Comparison of ENCODE assay signal across 22 cellular contexts in genomic region chr4:65302145-65302544, GRCh38.
"Had no signal": no experiment of that assay in that cellular context is flagged by ENCODE, and none has a peak within 500 bp of the region (broad histone marks: within the 10 kb centered on the region; RNA-seq: fewer than 3 reads in every experiment).

No MANE protein-coding gene starts in this region.

- H3K4me3 ChIP-seq: adrenal gland, heart left ventricle, ovary, prostate gland, testis, vagina had no signal

- H3K27me3 ChIP-seq: adrenal gland, heart left ventricle, neutrophil, ovary, testis, vagina had no signal

- H3K27ac ChIP-seq: adrenal gland, heart left ventricle, neutrophil, ovary, prostate gland, testis, vagina had no signal

- H3K4me1 ChIP-seq: adrenal gland, heart left ventricle, prostate gland, testis, vagina had no signal

- H3K9me3 ChIP-seq: adrenal gland, heart left ventricle, neutrophil, ovary, prostate gland, testis, vagina had no signal

- ATAC-seq: activated T-helper 17 cell treated with anti-CD3 and anti-CD28 coated beads, Interleukin-2, amount 50 U/mL, for 72 hours; esophagus mucosa; heart left ventricle; left ventricle myocardium superior; natural killer cell treated with Interleukin-12 subunit alpha and Interleukin-12 subunit beta and Interleukin-15 and Interleukin-18, amount 100 ng/mL, for 72 hours had no signal

- FAIRE-seq: islet of Langerhans, TTC549 had no signal

- H3K36me3 ChIP-seq: adrenal gland, heart left ventricle, neutrophil, ovary, prostate gland, vagina had no signal

- DNase-seq: activated CD8-positive, alpha-beta memory T cell treated with anti-CD3 and anti-CD28 coated beads for 24 hours; activated CD8-positive, alpha-beta memory T cell treated with anti-CD3 and anti-CD28 coated beads, Interleukin-2, amount 50 U/mL, for 4 hours; activated T-cell treated with anti-CD3 and anti-CD28 coated beads, Interleukin-2, amount 50 U/mL, for 24 hours; adrenal gland; caudate nucleus; effector CD4-positive, alpha-beta T cell; heart left ventricle; left ventricle myocardium superior; ovary; stimulated activated CD4-positive, alpha-beta T cell treated with anti-CD3 and anti-CD28 coated beads, Interleukin-2, amount 100 ng/mL, for 48 hours; stimulated activated CD8-positive, alpha-beta memory T cell treated with anti-CD3 and anti-CD28 coated beads, Interleukin-4, amount 100 ng/mL, for 48 hours; stimulated activated naive CD4-positive, alpha-beta T cell; testis; trophoblast cell had no signal
